In the genomic region with DNA sequence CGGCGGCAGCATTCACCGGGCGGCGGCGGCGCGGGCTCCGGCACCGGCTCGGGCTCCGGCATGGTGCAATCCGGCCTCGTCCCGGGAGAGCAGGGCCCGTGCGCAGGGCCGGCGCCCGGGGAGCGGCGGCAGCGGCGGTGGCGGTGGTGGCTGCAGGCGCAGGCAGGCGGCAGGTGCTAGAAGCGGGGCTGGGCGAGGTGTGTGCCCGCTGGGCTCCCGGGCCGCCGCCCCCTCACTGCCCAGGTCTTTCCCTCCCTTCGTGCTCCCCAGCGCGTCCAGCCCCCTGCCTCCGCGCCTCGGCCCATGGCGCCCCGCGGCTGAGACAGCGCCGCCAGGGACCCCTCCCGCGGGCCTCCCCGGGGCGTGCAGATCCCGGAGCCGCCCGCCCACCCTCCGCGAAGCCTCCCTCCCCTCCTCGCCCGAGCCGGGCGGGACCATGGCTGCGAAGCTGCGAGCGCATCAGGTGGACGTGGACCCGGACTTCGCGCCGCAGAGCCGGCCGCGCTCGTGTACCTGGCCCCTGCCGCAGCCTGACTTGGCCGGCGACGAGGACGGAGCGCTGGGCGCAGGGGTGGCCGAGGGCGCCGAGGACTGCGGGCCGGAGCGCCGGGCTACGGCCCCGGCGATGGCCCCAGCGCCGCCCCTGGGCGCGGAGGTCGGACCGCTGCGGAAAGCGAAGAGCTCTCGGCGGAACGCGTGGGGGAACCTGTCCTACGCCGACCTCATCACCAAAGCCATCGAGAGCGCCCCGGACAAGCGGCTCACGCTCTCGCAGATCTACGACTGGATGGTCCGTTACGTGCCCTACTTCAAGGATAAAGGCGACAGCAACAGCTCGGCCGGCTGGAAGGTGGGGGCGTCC, we compare ENCODE assay signal across 8 cellular contexts. TPM values are rescaled to one million over a fixed set of nuclear protein-coding genes. Genes with fewer than 3 reads are reported as not detected.
DNase-seq lines count a peak whose midpoint lies in the region; ATAC-seq and TF ChIP-seq lines count a peak whose summit lies in the region.

No MANE protein-coding gene starts in this region.

- H3K4me3 ChIP-seq in BE2C (ENCODE audit: low read depth, low read length) (peak overlapping the region; percentile 43), fibroblast of the aortic adventitia (ENCODE audit: low read depth, low read length) (peak overlapping the region; percentile 62)

- H3K27me3 ChIP-seq in BE2C = peaks cover 6% of the 10 kb centered on the region; the same call in 1 of the 2 replicates

- H3K4me1 Mint-ChIP-seq in T-cell = peaks cover 15 to 30% (median 22%) of the 10 kb centered on the region in 3 donors

- no peaks in the 10 kb centered on the region for H3K36me3 ChIP-seq in BE2C

- ATAC-seq in GM18520 (IDR thresholded peaks at IDR 0.05; ENCODE audit: unreplicated experiment) (peak; percentile 18), HG03097 (IDR thresholded peaks at IDR 0.05; ENCODE audit: low FRiP score, unreplicated experiment) (peak; percentile 27), T-cell (replicated peaks in 1 of 4) (peak; percentile 8 to 35 (median 26)), sciatic nerve (no peak)

- no peaks in the 10 kb centered on the region for H3K9me3 ChIP-seq in BE2C

- no peaks in the 10 kb centered on the region for H3K36me3 Mint-ChIP-seq in T-cell

- CTCF ChIA-PET in T-cell (lab: Charles Lee) = interaction anchor here in 1 of 2 donors (0.6 kb wide), 2 partner anchors 221 to 292 kb away, joined by 3 read pairs; no protein-coding TSS in a partner anchor

- peak overlapping the region; percentile 57 to 67 (median 59) for H3K4me3 Mint-ChIP-seq in T-cell

- no peak for TF ChIP-seq CTCF in BE2C (IDR thresholded peaks at IDR 0.05; ENCODE audit: low read depth, low read length)
- TF ChIP-seq CTCF in fibroblast of the aortic adventitia (IDR thresholded peaks at IDR 0.05; ENCODE audit: insufficient read depth, low read length) = no peak

- POLR2A ChIA-PET in T-cell (lab: Charles Lee) = interaction anchor here in 1 of 2 donors (0.5 to 1.2 kb wide), 2 partner anchors 120 to 1310 kb away, joined by 6 to 8 read pairs; no protein-coding TSS in a partner anchor

- peaks cover 5 to 27% of the 10 kb centered on the region in 2 donors for H3K27me3 Mint-ChIP-seq in T-cell

- peaks cover 16% of the 10 kb centered on the region for H3K4me1 ChIP-seq in BE2C

- intact Hi-C loops in sciatic nerve (cut with DNase I) = no loop called here

- no peak for DNase-seq in BE2C
- peak in 5 of 34 experiments; percentile 17 to 57 (median 25) for DNase-seq in T-cell
- no peak for DNase-seq in fibroblast of the aortic adventitia (ENCODE audit: low read depth)
- DNase-seq in sciatic nerve (ENCODE audit: low spot score) = peak; percentile 63
- DNase-seq in GM19240 (ENCODE audit: insufficient read length, low spot score) = no peak
- DNase-seq in activated gamma-delta T cell treated with Interleukin-2 at 50 U/mL for 16 hours = no peak

- H3K27ac Mint-ChIP-seq in T-cell = no peak overlapping the region

- H3K9me3 Mint-ChIP-seq in T-cell = no peaks in the 10 kb centered on the region

RNA-seq across cellular contexts. Expression of gene FOXO6, which starts 0.5 kb away (rescaled TPM):
- 29.1 TPM for polyA plus RNA-seq in BE2C (2012; ENCODE audit: insufficient read depth, insufficient read length, low read depth)
- total RNA-seq in T-cell (under 1 TPM in 3 of 5 donors, not detected in 2; 0.13 to 0.70 (median 0.63) TPM), fibroblast of the aortic adventitia (ENCODE audit: low replicate concordance) (not detected in 2 replicates), sciatic nerve (1.7 TPM)
